In the genomic region with DNA sequence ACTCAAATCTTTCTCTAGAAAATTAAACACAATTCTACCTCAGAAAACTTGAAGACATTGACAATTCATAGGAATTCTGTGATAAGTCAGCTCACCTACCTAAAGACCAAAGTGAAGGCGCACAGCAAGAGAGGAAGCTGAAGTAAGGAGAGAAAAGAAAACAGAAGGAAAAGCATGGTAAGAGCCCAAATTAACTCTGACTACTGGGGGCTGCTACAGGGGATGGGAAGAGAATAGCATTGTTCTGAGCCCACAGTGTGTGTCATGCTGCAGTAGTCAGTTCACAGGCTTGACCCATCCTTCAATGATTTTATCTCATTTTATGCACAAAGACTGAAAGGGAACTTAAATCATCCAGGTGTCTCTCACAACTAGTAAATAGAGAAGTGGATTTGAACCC, we compare ENCODE assay signal across 1 cellular context.
TF ChIP-seq lines count a peak whose summit lies in the region.

No MANE protein-coding gene starts in this region.

TF ChIP-seq in H1, 55 proteins besides CTCF, POLR2A, EP300 and RAD21:
- TF ChIP-seq, protein P1, sequence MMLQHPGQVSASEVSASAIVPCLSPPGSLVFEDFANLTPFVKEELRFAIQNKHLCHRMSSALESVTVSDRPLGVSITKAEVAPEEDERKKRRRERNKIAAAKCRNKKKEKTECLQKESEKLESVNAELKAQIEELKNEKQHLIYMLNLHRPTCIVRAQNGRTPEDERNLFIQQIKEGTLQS (IDR thresholded peaks at IDR 0.05; ENCODE audit: insufficient read depth, low read depth, low read length) = no peak
- TF ChIP-seq PHF8 (conservative IDR thresholded peaks at IDR 0.05; ENCODE audit: low read depth, low read length) (no peak), NRF1 (IDR thresholded peaks at IDR 0.05; ENCODE audit: low read depth, low read length) (no peak), TAF7 (optimal IDR thresholded peaks at IDR 0.05; ENCODE audit: borderline replicate concordance, low read depth, low read length) (no peak), JUN (IDR thresholded peaks at IDR 0.05; ENCODE audit: low read depth, low read length) (no peak), CREB1 (IDR thresholded peaks at IDR 0.05) (no peak), KDM1A (IDR thresholded peaks at IDR 0.05; ENCODE audit: borderline replicate concordance, low read length) (no peak), CEBPB (IDR thresholded peaks at IDR 0.05; ENCODE audit: low read depth, low read length) (no peak), RNF2 (IDR thresholded peaks at IDR 0.05; ENCODE audit: borderline replicate concordance, low read depth, low read length, missing control alignments, poor library complexity, severe bottlenecking) (no peak), GTF2F1 (IDR thresholded peaks at IDR 0.05; ENCODE audit: borderline replicate concordance, low read depth, low read length) (no peak), RBBP5 (IDR thresholded peaks at IDR 0.05; ENCODE audit: borderline replicate concordance, low read depth, low read length) (no peak)
- TF ChIP-seq, protein P2, sequence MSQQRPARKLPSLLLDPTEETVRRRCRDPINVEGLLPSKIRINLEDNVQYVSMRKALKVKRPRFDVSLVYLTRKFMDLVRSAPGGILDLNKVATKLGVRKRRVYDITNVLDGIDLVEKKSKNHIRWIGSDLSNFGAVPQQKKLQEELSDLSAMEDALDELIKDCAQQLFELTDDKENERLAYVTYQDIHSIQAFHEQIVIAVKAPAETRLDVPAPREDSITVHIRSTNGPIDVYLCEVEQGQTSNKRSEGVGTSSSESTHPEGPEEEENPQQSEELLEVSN (IDR thresholded peaks at IDR 0.05) = no peak
- TF ChIP-seq, protein P3, sequence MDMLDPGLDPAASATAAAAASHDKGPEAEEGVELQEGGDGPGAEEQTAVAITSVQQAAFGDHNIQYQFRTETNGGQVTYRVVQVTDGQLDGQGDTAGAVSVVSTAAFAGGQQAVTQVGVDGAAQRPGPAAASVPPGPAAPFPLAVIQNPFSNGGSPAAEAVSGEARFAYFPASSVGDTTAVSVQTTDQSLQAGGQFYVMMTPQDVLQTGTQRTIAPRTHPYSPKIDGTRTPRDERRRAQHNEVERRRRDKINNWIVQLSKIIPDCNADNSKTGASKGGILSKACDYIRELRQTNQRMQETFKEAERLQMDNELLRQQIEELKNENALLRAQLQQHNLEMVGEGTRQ (IDR thresholded peaks at IDR 0.05; ENCODE audit: low read length) = no peak
TF ChIP-seq in H1: peak in this region for 0.
